In genomic region chr1:145823565-145824498, GRCh38 we compare ENCODE assay signal across 1 cellular context.
TF ChIP-seq lines count a peak whose summit lies in the region.

A gene with protein sequence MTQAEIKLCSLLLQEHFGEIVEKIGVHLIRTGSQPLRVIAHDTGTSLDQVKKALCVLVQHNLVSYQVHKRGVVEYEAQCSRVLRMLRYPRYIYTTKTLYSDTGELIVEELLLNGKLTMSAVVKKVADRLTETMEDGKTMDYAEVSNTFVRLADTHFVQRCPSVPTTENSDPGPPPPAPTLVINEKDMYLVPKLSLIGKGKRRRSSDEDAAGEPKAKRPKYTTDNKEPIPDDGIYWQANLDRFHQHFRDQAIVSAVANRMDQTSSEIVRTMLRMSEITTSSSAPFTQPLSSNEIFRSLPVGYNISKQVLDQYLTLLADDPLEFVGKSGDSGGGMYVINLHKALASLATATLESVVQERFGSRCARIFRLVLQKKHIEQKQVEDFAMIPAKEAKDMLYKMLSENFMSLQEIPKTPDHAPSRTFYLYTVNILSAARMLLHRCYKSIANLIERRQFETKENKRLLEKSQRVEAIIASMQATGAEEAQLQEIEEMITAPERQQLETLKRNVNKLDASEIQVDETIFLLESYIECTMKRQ (plus strand): TSS chr1:145824200. CDS start chr1:145825777, 1,577 bp downstream.
Gene RNF115, minus strand, starts transcription at chr1:145824095. Its CDS starts 222 bp downstream, at chr1:145823873.

TF ChIP-seq in GM23338, 12 proteins besides CTCF, POLR2A, EP300 and RAD21 (continued from another document):
- peak; percentile 82 for TF ChIP-seq POLR2AphosphoS5 (IDR thresholded peaks at IDR 0.05; ENCODE audit: low read depth)
- no peak for TF ChIP-seq ZNF331 (CRISPR knock-in tag; IDR thresholded peaks at IDR 0.05; ENCODE audit: low read depth)
